15 cellular contexts compared by ENCODE assay signal in the genomic region with DNA sequence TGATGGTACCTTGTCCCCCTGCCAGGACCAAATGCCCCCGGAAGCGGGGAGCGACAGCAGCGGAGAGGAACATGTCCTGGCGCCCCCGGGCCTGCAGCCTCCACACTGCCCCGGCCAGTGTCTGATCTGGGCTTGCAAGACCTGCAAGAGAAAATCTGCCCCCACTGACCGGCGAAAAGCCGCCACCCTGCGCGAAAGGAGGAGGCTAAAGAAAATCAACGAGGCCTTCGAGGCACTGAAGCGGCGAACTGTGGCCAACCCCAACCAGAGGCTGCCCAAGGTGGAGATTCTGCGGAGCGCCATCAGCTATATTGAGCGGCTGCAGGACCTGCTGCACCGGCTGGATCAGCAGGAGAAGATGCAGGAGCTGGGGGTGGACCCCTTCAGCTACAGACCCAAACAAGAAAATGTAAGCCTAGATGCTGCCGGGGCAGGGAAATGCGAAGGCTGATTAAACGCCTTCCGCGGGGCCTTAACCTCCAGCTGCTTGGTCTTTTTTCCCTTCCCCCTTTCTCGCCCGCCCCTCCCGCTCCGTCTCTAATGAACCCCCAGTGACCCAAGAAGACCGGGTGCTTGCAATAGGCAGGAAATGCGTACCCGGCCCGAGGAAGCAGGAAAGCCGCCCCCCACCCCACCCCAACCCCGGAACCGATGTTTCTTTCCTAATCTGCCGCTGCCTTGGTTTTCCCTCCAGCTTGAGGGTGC. TPM values are rescaled to one million over a fixed set of nuclear protein-coding genes. Genes with fewer than 3 reads are reported as not detected.
DNase-seq lines count a peak whose midpoint lies in the region; TF ChIP-seq lines count a peak whose summit lies in the region.
"Had no signal": no experiment of that assay in that cellular context is flagged by ENCODE, and none has a peak within 500 bp of the region (broad histone marks: within the 10 kb centered on the region; RNA-seq: fewer than 3 reads in every experiment).

No MANE protein-coding gene starts in this region.

- TF ChIP-seq CTCF in C4-2B (conservative IDR thresholded peaks at IDR 0.05) (no peak), glutamatergic neuron (IDR thresholded peaks at IDR 0.05; ENCODE audit: partially characterized antibody, unreplicated experiment) (no peak), GM20000 (IDR thresholded peaks at IDR 0.05; ENCODE audit: extremely low read depth, missing control alignments) (no peak), ascending aorta (IDR thresholded peaks at IDR 0.05) (no peak)

- H2BK5ac ChIP-seq in neuronal stem cell (ENCODE audit: low read length) = no peak overlapping the region

- intact Hi-C loops in ascending aorta (cut with DNase I) = no loop called here

- no peak overlapping the region for H4K91ac ChIP-seq in neuronal stem cell (ENCODE audit: low read depth, low read length, poor library complexity)

- no peak overlapping the region for H3K23ac ChIP-seq in neuronal stem cell (ENCODE audit: low read depth, low read length, poor library complexity)

- no peak overlapping the region for H2BK15ac ChIP-seq in neuronal stem cell (ENCODE audit: low read length)

- H3K9me3 ChIP-seq in HUES64 (ENCODE audit: insufficient read depth, low read depth, low read length) = no peaks in the 10 kb centered on the region
- H3K9me3 ChIP-seq in neuronal stem cell (replicated peaks in 1 of 2; ENCODE audit: control insufficient read depth in 2 of 2, insufficient read depth in 1 of 2, low read depth in 1 of 2, low read length in 2 of 2) = no peaks in the 10 kb centered on the region
- no peaks in the 10 kb centered on the region for H3K9me3 ChIP-seq in HAP-1
- H3K9me3 ChIP-seq in ascending aorta = no peaks in the 10 kb centered on the region

- H3K14ac ChIP-seq in neuronal stem cell (ENCODE audit: low read length) = no peak overlapping the region

- no peak overlapping the region for H2BK120ac ChIP-seq in neuronal stem cell (ENCODE audit: low read depth, low read length)

- WGBS in HUES64 = 16% methylated on average over 37 of the region's 37 CpGs
- WGBS in neuronal stem cell (ENCODE audit: extremely low coverage in 2 of 2, insufficient read length in 2 of 2, insufficient replicate concordance in 1 of 2), 2 donors = no CpG with 5 or more reads among the region's 37 CpGs

- H3K4me3 Mint-ChIP-seq in glutamatergic neuron (ENCODE audit: unreplicated experiment) = peak overlapping the region; percentile 83
- H3K4me3 Mint-ChIP-seq: activated naive CD4-positive, alpha-beta T cell treated with anti-CD3 and anti-CD28 coated beads, Interleukin-2, amount 50 U/mL, for 24 hours had no signal

- H3K27ac Mint-ChIP-seq in glutamatergic neuron (ENCODE audit: unreplicated experiment) = no peak overlapping the region
- H3K27ac Mint-ChIP-seq: activated naive CD4-positive, alpha-beta T cell treated with anti-CD3 and anti-CD28 coated beads, Interleukin-2, amount 50 U/mL, for 24 hours had no signal

- peak overlapping the region; percentile 50 for H3K4me2 ChIP-seq in neuronal stem cell (ENCODE audit: insufficient read depth, low read length, poor library complexity, severe bottlenecking)

- in situ Hi-C loops in HAP-1 (cut with MboI; ENCODE audit: low sequenced_read_pairs) = no loop called here

- DNase-seq in glutamatergic neuron = peak; percentile 27
- no peak for DNase-seq in neuronal stem cell (ENCODE audit: low spot score)
- no peak for DNase-seq in GM20000 (ENCODE audit: low spot score)
- no peak for DNase-seq in HAP-1 (ENCODE audit: low spot score in 2 of 2)
- DNase-seq in ascending aorta (ENCODE audit: low spot score in 2 of 2) = no peak
- DNase-seq in KG1 (lab: John Stamatoyannopoulos, UW) = no peak
- DNase-seq: DMS 273 treated with DMSO at 0.1 percent for 48 hours, left colon, occipital lobe had no signal

- H2AK5ac ChIP-seq in neuronal stem cell (ENCODE audit: low read depth, low read length) = no peak overlapping the region

- H3K4me1 ChIP-seq in HUES64 (ENCODE audit: insufficient read depth, low read length) (peaks cover 43% of the 10 kb centered on the region), neuronal stem cell (ENCODE audit: control insufficient read depth in 2 of 2, insufficient read depth in 1 of 2, low read depth in 1 of 2, low read length in 2 of 2) (peaks cover 2 to 3% of the 10 kb centered on the region in 2 donors), HAP-1 (no peaks in the 10 kb centered on the region), ascending aorta (no peaks in the 10 kb centered on the region)

- no peak overlapping the region for H4K8ac ChIP-seq in neuronal stem cell (ENCODE audit: low read depth, low read length)

- H3K27ac ChIP-seq in C4-2B = peak overlapping the region; percentile 8
- no peak overlapping the region for H3K27ac ChIP-seq in HUES64 (ENCODE audit: low read depth, low read length)
- no peak overlapping the region for H3K27ac ChIP-seq in neuronal stem cell (replicated peaks; ENCODE audit: low read length)
- no peak overlapping the region for H3K27ac ChIP-seq in ascending aorta
- H3K27ac ChIP-seq: SK-N-MC, VCaP had no signal

- no peak overlapping the region for H2BK12ac ChIP-seq in neuronal stem cell (ENCODE audit: low read length)

- no peak overlapping the region for H3K9ac ChIP-seq in HUES64 (ENCODE audit: low read depth, low read length)
- H3K9ac ChIP-seq in neuronal stem cell (ENCODE audit: low read depth, low read length, poor library complexity) = no peak overlapping the region

- H3K4me3 ChIP-seq in HUES64 (ENCODE audit: low read length) = peak overlapping the region; percentile 43
- peak overlapping the region in 1 of 2 donors; percentile 75 for H3K4me3 ChIP-seq in neuronal stem cell (ENCODE audit: low read length in 2 of 2)
- H3K4me3 ChIP-seq in HAP-1 = no peak overlapping the region
- H3K4me3 ChIP-seq in ascending aorta = no peak overlapping the region
- H3K4me3 ChIP-seq: SK-N-MC had no signal

- H3K4me1 Mint-ChIP-seq in glutamatergic neuron (ENCODE audit: low read depth, unreplicated experiment) = peaks cover 2% of the 10 kb centered on the region
- H3K4me1 Mint-ChIP-seq: activated naive CD4-positive, alpha-beta T cell treated with anti-CD3 and anti-CD28 coated beads, Interleukin-2, amount 50 U/mL, for 24 hours had no signal

- H3K9me3 Mint-ChIP-seq in glutamatergic neuron (ENCODE audit: unreplicated experiment) = peaks cover 4% of the 10 kb centered on the region

- H2AFZ ChIP-seq in neuronal stem cell (ENCODE audit: low read length) = peak overlapping the region; percentile 72

- peaks cover 13% of the 10 kb centered on the region for H3K27me3 Mint-ChIP-seq in glutamatergic neuron (ENCODE audit: unreplicated experiment)

- H3K36me3 ChIP-seq in HUES64 (ENCODE audit: insufficient read depth, low read length) = no peaks in the 10 kb centered on the region
- H3K36me3 ChIP-seq in neuronal stem cell (replicated peaks in 1 of 2; ENCODE audit: control insufficient read depth in 2 of 2, insufficient read depth in 2 of 2, low read length in 2 of 2) = no peaks in the 10 kb centered on the region
- no peaks in the 10 kb centered on the region for H3K36me3 ChIP-seq in HAP-1 (replicated peaks)
- no peaks in the 10 kb centered on the region for H3K36me3 ChIP-seq in ascending aorta

- no peaks in the 10 kb centered on the region for H3K79me1 ChIP-seq in neuronal stem cell (ENCODE audit: low read depth, low read length)

- peaks cover 92% of the 10 kb centered on the region for H3K27me3 ChIP-seq in HUES64 (ENCODE audit: insufficient read depth, low read length)
- H3K27me3 ChIP-seq in neuronal stem cell (ENCODE audit: control insufficient read depth in 3 of 3, insufficient read depth in 3 of 3, low read depth in 1 of 3, low read length in 3 of 3) = peaks cover 0 to 32% (median 2%) of the 10 kb centered on the region in 3 experiments
- H3K27me3 ChIP-seq in HAP-1 (ENCODE audit: low read depth) = no peaks in the 10 kb centered on the region
- H3K27me3 ChIP-seq in ascending aorta = no peaks in the 10 kb centered on the region

- H3K4ac ChIP-seq in neuronal stem cell (ENCODE audit: low read length) = no peak overlapping the region

- H3K18ac ChIP-seq in neuronal stem cell (ENCODE audit: low read length) = peak overlapping the region; percentile 62

- H3K36me3 Mint-ChIP-seq in glutamatergic neuron (ENCODE audit: unreplicated experiment) = no peaks in the 10 kb centered on the region
- H3K36me3 Mint-ChIP-seq: activated naive CD4-positive, alpha-beta T cell treated with anti-CD3 and anti-CD28 coated beads, Interleukin-2, amount 50 U/mL, for 24 hours had no signal

RNA-seq across cellular contexts. Expression of a gene that starts 0.5 kb away (rescaled TPM):
- polyA plus RNA-seq in HUES64 (2013, experiment 1 of 2) = not detected
- polyA plus RNA-seq in HUES64 (2013, experiment 2 of 2) = not detected
- total RNA-seq in glutamatergic neuron (ENCODE audit: unreplicated experiment) = not detected
- 0.13 TPM for polyA plus RNA-seq in neuronal stem cell (2013, experiment 1 of 2)
- polyA plus RNA-seq in neuronal stem cell (2013, experiment 2 of 2) = 0.15 TPM
- not detected for total RNA-seq in ascending aorta
- total RNA-seq: left colon had no signal
- polyA plus RNA-seq: urinary bladder had no signal

RNA-seq across cellular contexts. Expression of a gene that starts 8.7 kb away (rescaled TPM):
- not detected for polyA plus RNA-seq in HUES64 (2013, experiment 1 of 2)
- not detected for polyA plus RNA-seq in HUES64 (2013, experiment 2 of 2)
- total RNA-seq in glutamatergic neuron (ENCODE audit: unreplicated experiment) = not detected
- polyA plus RNA-seq in neuronal stem cell (2013, experiment 1 of 2) = not detected
- not detected for polyA plus RNA-seq in neuronal stem cell (2013, experiment 2 of 2)
- not detected for total RNA-seq in ascending aorta
- total RNA-seq: left colon, occipital lobe had no signal
- polyA plus RNA-seq: urinary bladder had no signal
